9 cellular contexts compared by ENCODE assay signal in the genomic region with DNA sequence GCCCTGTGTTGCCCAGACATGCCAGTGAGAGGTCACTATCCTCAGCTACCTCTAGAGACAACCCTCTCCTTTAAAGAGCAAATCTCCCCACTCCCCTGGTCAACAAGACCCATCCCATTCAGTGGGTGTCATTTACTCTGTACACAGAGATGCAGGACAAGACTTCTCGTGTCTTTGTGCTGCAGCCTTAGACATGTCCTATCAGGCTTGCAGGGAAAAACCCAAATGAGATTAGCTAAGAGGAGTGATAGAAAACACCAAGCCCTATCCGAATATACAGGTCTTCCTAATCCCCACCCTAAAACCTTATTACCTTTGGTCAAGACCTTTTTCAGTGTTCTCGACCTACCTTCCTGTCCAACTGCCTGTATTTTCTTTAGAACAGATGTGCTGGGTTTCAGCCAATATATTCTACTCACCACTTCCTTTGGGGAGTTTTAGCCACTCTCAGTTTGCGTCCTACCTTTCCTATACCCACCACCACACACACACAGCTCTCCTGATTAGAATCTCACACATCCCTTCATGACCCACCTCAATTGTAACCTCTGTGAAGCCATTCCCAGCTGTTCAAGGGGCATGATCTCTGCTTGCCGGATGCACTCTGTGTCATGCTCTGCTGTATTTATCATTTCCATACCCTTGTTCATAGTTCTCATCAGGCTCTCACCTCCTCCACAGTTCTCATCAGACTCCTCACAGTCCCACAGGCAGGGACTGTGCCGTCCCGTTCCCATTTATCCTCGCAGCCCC. TPM values are rescaled to one million over a fixed set of nuclear protein-coding genes. Genes with fewer than 3 reads are reported as not detected.
DNase-seq lines count a peak whose midpoint lies in the region; ATAC-seq and TF ChIP-seq lines count a peak whose summit lies in the region.
"Had no signal": no experiment of that assay in that cellular context is flagged by ENCODE, and none has a peak within 500 bp of the region (broad histone marks: within the 10 kb centered on the region; RNA-seq: fewer than 3 reads in every experiment).

No MANE protein-coding gene starts in this region.

- ATAC-seq in GM19468 (IDR thresholded peaks at IDR 0.05; ENCODE audit: extremely low read depth, unreplicated experiment) (peak; percentile 35), HG03460 (IDR thresholded peaks at IDR 0.05; ENCODE audit: unreplicated experiment) (peak; percentile 73)

- TF ChIP-seq POLR2A in vagina (IDR thresholded peaks at IDR 0.05), result no peak
- TF ChIP-seq POLR2A in adrenal gland (IDR thresholded peaks at IDR 0.05), result no peak

- H3K4me3 ChIP-seq in epithelial cell of esophagus (ENCODE audit: low read length), result no peak overlapping the region
- H3K4me3 ChIP-seq in vagina, result no peak overlapping the region
- no peak overlapping the region for H3K4me3 ChIP-seq in adrenal gland
- H3K4me3 ChIP-seq: right lobe of liver had no signal

- H3K27ac ChIP-seq in vagina (no peak overlapping the region), adrenal gland (no peak overlapping the region)
- H3K27ac ChIP-seq: right lobe of liver had no signal

- H3K4me1 ChIP-seq in vagina, result peaks cover 48% of the 10 kb centered on the region
- peaks cover 6 to 7% of the 10 kb centered on the region in 2 donors for H3K4me1 ChIP-seq in adrenal gland (replicated peaks in 1 of 2)

- intact Hi-C loops in vagina (cut with DNase I) (no loop called here), adrenal gland (cut with DNase I) (no loop called here)

- H3K27me3 ChIP-seq in vagina, result no peaks in the 10 kb centered on the region
- H3K27me3 ChIP-seq in adrenal gland, result no peaks in the 10 kb centered on the region
- H3K27me3 ChIP-seq: right lobe of liver had no signal

- DNase-seq in ELR (ENCODE audit: low read depth) (peak; percentile 50), epithelial cell of esophagus (ENCODE audit: low read depth) (peak; percentile 64), SW480 (ENCODE audit: low spot score) (no peak), vagina (ENCODE audit: extremely low spot score in 2 of 2) (no peak), NCI-H1694 treated with DMSO at 0.1 percent for 48 hours (lab: John Stamatoyannopoulos, UW) (no peak), adrenal gland (no peak)
- DNase-seq: right lobe of liver had no signal

- no peak for TF ChIP-seq CTCF in epithelial cell of esophagus (IDR thresholded peaks at IDR 0.05; ENCODE audit: insufficient read depth, low read depth, low read length, missing control alignments)
- TF ChIP-seq CTCF in vagina (IDR thresholded peaks at IDR 0.05), result no peak
- TF ChIP-seq CTCF in adrenal gland (IDR thresholded peaks at IDR 0.05), result no peak

- H3K9me3 ChIP-seq in vagina (no peaks in the 10 kb centered on the region), adrenal gland (replicated peaks in 1 of 3) (no peaks in the 10 kb centered on the region)
- H3K9me3 ChIP-seq: right lobe of liver had no signal

- H3K36me3 ChIP-seq in vagina (no peaks in the 10 kb centered on the region), adrenal gland (replicated peaks in 1 of 2) (peaks cover 0 to 10% of the 10 kb centered on the region in 2 donors)
- H3K36me3 ChIP-seq: right lobe of liver had no signal

- WGBS in adrenal gland, 4 donors, result 71 to 79% (median 75%) methylated on average over 8 of the region's 8 CpGs

RNA-seq across cellular contexts. Expression of gene TRAM2, which starts 39.7 kb away (rescaled TPM):
- total RNA-seq in vagina (11.0 TPM), adrenal gland (10 to 100 TPM in 6 of 8 donors, 1 to 10 TPM in 2; 8.0 to 17.9 (median 10.6) TPM)
- polyA plus RNA-seq in adrenal gland, result 1 to 10 TPM; 2.2 to 7.0 (median 2.5) TPM

Comparison
In these comparisons a context has a peak if more than half of its experiments do, and no peak if none do; other contexts are left out.
1. DNase-seq: peak in ELR (single experiment) and epithelial cell of esophagus (single experiment); none in SW480 (single experiment), vagina (0 of 2), NCI-H1694 treated with DMSO at 0.1 percent for 48 hours (single experiment) and adrenal gland (0 of 7).